8 cellular contexts compared by ENCODE assay signal in genomic region chr14:59507063-59507751, GRCh38. TPM values are rescaled to one million over a fixed set of nuclear protein-coding genes. Genes with fewer than 3 reads are reported as not detected.
DNase-seq lines count a peak whose midpoint lies in the region; ATAC-seq and TF ChIP-seq lines count a peak whose summit lies in the region.

No MANE protein-coding gene starts in this region.

- H2AK5ac ChIP-seq in H9 (ENCODE audit: insufficient read length, low read length), result no peak overlapping the region

- H3K27me3 Mint-ChIP-seq in H9 (ENCODE audit: low read depth), result no peaks in the 10 kb centered on the region

- no peaks in the 10 kb centered on the region for H4K20me1 ChIP-seq in H9 (ENCODE audit: control insufficient read depth, insufficient read depth, insufficient read length)
- no peaks in the 10 kb centered on the region for H4K20me1 ChIP-seq in MM.1S (ENCODE audit: insufficient read depth, low read length)

- H3K36me3 ChIP-seq in MM.1S (replicated peaks; ENCODE audit: insufficient read depth, low read length) (no peaks in the 10 kb centered on the region), RWPE2 (ENCODE audit: low read depth) (peaks cover 26% of the 10 kb centered on the region), ascending aorta (peaks cover 0 to 14% of the 10 kb centered on the region in 2 donors)

- H2BK20ac ChIP-seq in H9 (ENCODE audit: low read depth, low read length, poor library complexity, severe bottlenecking), result no peak overlapping the region

- no peak overlapping the region for H3K4me3 Mint-ChIP-seq in H9

- no peak overlapping the region for H3T11ph ChIP-seq in H9 (ENCODE audit: low read length)

- no peaks in the 10 kb centered on the region for H3K79me2 ChIP-seq in H9 (ENCODE audit: insufficient read depth, low read length)
- no peaks in the 10 kb centered on the region for H3K79me2 ChIP-seq in MM.1S (ENCODE audit: low read length)

- no peak overlapping the region for H4K91ac ChIP-seq in H9 (ENCODE audit: insufficient read length, low read depth, low read length)

- H3K4me1 Mint-ChIP-seq in H9, result peaks cover 16 to 17% of the 10 kb centered on the region in 2 experiments

- H4K8ac ChIP-seq in H9 (replicated peaks; ENCODE audit: insufficient read length, low read depth, low read length), result no peak overlapping the region

- H3K4ac ChIP-seq in H9 (ENCODE audit: low read depth, low read length), result no peak overlapping the region

- no peak overlapping the region for H3K18ac ChIP-seq in H9 (ENCODE audit: insufficient read length, low read depth, low read length)

- H3F3A ChIP-seq in MM.1S (ENCODE audit: insufficient read depth, low read length), result no peaks in the 10 kb centered on the region

- H3K79me1 ChIP-seq in H9 (ENCODE audit: insufficient read depth, low read depth, low read length, poor library complexity, severe bottlenecking), result no peaks in the 10 kb centered on the region

- H3K9me3 Mint-ChIP-seq in H9, result no peaks in the 10 kb centered on the region; a peak in 1 of 5 replicates

- H2BK12ac ChIP-seq in H9 (ENCODE audit: insufficient read length, low read depth, low read length), result no peak overlapping the region

- no peak overlapping the region for H3K27ac ChIP-seq in H9 (ENCODE audit: insufficient read length, low read depth, low read length)
- H3K27ac ChIP-seq in MM.1S (ENCODE audit: low read length), result no peak overlapping the region
- no peak overlapping the region for H3K27ac ChIP-seq in RWPE2 (ENCODE audit: poor library complexity, severe bottlenecking)
- H3K27ac ChIP-seq in ascending aorta, result no peak overlapping the region

- H3K14ac ChIP-seq in H9 (ENCODE audit: insufficient read depth, low read length), result no peak overlapping the region

- H3K27me3 ChIP-seq in H9 (ENCODE audit: insufficient read depth, low read length), result no peaks in the 10 kb centered on the region
- no peaks in the 10 kb centered on the region for H3K27me3 ChIP-seq in MM.1S (replicated peaks; ENCODE audit: insufficient read depth, low read length)
- H3K27me3 ChIP-seq in RWPE2 (ENCODE audit: insufficient read depth, poor library complexity, severe bottlenecking), result no peaks in the 10 kb centered on the region
- H3K27me3 ChIP-seq in ascending aorta, result no peaks in the 10 kb centered on the region

- peak; percentile 95 for TF ChIP-seq CTCF in H9 (conservative IDR thresholded peaks at IDR 0.05)
- TF ChIP-seq CTCF in MM.1S (IDR thresholded peaks at IDR 0.05; ENCODE audit: low read length), result peak; percentile 71
- TF ChIP-seq CTCF in RWPE2 (IDR thresholded peaks at IDR 0.05; ENCODE audit: poor library complexity, severe bottlenecking), result peak; percentile 83
- peak; percentile 60 to 83 (median 80) for TF ChIP-seq CTCF in ascending aorta (IDR thresholded peaks at IDR 0.05)

- no peak overlapping the region for H2BK120ac ChIP-seq in H9 (ENCODE audit: low read depth, low read length, poor library complexity, severe bottlenecking)

- H3K4me1 ChIP-seq in H9 (ENCODE audit: insufficient read depth, low read length) (no peaks in the 10 kb centered on the region), MM.1S (ENCODE audit: low read length) (no peaks in the 10 kb centered on the region), RWPE2 (ENCODE audit: insufficient read depth, poor library complexity, severe bottlenecking) (no peaks in the 10 kb centered on the region), ascending aorta (no peaks in the 10 kb centered on the region)

- peak; percentile 76 for ATAC-seq in RWPE2 (ENCODE audit: low read depth)

- H3K56ac ChIP-seq in H9 (ENCODE audit: insufficient read length, low read depth, low read length), result no peak overlapping the region

- H3K9ac ChIP-seq in H9 (ENCODE audit: extremely low read depth, insufficient read length, low read length), result no peak overlapping the region
- no peak overlapping the region for H3K9ac ChIP-seq in MM.1S (ENCODE audit: low read length)

- intact Hi-C loops in ascending aorta (cut with DNase I), result loop anchor here (2.0 to 5.0 kb wide), 2 partner anchors 180 to 390 kb away; no protein-coding TSS in a partner anchor

- H4K5ac ChIP-seq in H9 (ENCODE audit: insufficient read length, low read depth, low read length), result no peak overlapping the region

- H3K23ac ChIP-seq in H9 (ENCODE audit: insufficient read length, low read depth, low read length), result no peak overlapping the region

- no peak overlapping the region for H2AFZ ChIP-seq in H9 (ENCODE audit: low read length)
- no peak overlapping the region for H2AFZ ChIP-seq in MM.1S (ENCODE audit: low read length)

- H3K9me3 ChIP-seq in H9 (ENCODE audit: control insufficient read depth, low read depth, low read length) (no peaks in the 10 kb centered on the region), MM.1S (replicated peaks; ENCODE audit: insufficient read depth, low read length) (no peaks in the 10 kb centered on the region), RWPE2 (ENCODE audit: severe bottlenecking) (no peaks in the 10 kb centered on the region), ascending aorta (no peaks in the 10 kb centered on the region)

- H2BK15ac ChIP-seq in H9 (ENCODE audit: low read depth, low read length), result no peak overlapping the region

- H3K4me3 ChIP-seq in MM.1S (ENCODE audit: low read length), result no peak overlapping the region
- no peak overlapping the region for H3K4me3 ChIP-seq in RWPE2 (ENCODE audit: severe bottlenecking)
- H3K4me3 ChIP-seq in ascending aorta, result no peak overlapping the region

- H3K27ac Mint-ChIP-seq in H9, result peak overlapping the region in 2 of 3 experiments; percentile 34 to 66; a peak in 1 of 7 replicates

- no peaks in the 10 kb centered on the region for H3K23me2 ChIP-seq in H9 (ENCODE audit: insufficient read length, low read depth, low read length, poor library complexity, severe bottlenecking)

- peaks cover 0 to 3% (median 0%) of the 10 kb centered on the region in 3 experiments; a peak in 3 of 7 replicates for H3K36me3 Mint-ChIP-seq in H9 (ENCODE audit: insufficient read depth in 1 of 3, low read depth in 3 of 3)

- no peaks in the 10 kb centered on the region for H3K9me2 ChIP-seq in MM.1S (replicated peaks; ENCODE audit: insufficient read depth, low read length)

- DNase-seq in NCI-H1417 (lab: John Stamatoyannopoulos, UW) (peak; percentile 7 to 81 (median 45)), NCI-H1417 treated with DMSO at 0.1 percent for 48 hours (lab: John Stamatoyannopoulos, UW) (no peak), H9 (peak; percentile 88), MM.1S (peak; percentile 34), RWPE2 (ENCODE audit: low spot score) (no peak), ascending aorta (ENCODE audit: low spot score in 2 of 2) (peak in 1 of 2 donors; percentile 69), iPS-NIHi7 (ENCODE audit: extremely low spot score) (peak; percentile 88)
- peak; percentile 12 to 16 for DNase-seq in stimulated activated CD4-positive, alpha-beta T cell treated with anti-CD3 and anti-CD28 coated beads, Interleukin-1b, Interleukin-23, amount 100 ng/mL, for 4 hours (ENCODE audit: low read depth in 2 of 2)

- H3K4me2 ChIP-seq in H9 (ENCODE audit: insufficient read depth, insufficient read length, low read length) (no peak overlapping the region), MM.1S (ENCODE audit: low read depth, low read length) (no peak overlapping the region)

- H2BK5ac ChIP-seq in H9 (ENCODE audit: insufficient read length, low read length), result no peak overlapping the region

RNA-seq across cellular contexts. Expression of gene JKAMP, which starts 22.9 kb away (rescaled TPM):
- total RNA-seq in H9 (2021) (32.5 and 33.8 TPM in 2 replicates), ascending aorta (28.2 TPM)

RNA-seq across cellular contexts. Expression of gene L3HYPDH, which starts 23.0 kb away (rescaled TPM):
- total RNA-seq in H9 (2021), result 13.5 and 15.7 TPM in 2 replicates
- total RNA-seq in ascending aorta, result 35.0 TPM

RNA-seq across cellular contexts. Expression of gene GPR135, which starts 42.0 kb away (rescaled TPM):
- total RNA-seq in H9 (2021) (1.8 and 1.9 TPM in 2 replicates), ascending aorta (4.7 TPM)

Comparison
In these comparisons a context has a peak if more than half of its experiments do, and no peak if none do; other contexts are left out.
1. DNase-seq: peak in NCI-H1417 (3 of 3), H9 (single experiment), MM.1S (single experiment), iPS-NIHi7 (single experiment) and stimulated activated CD4-positive, alpha-beta T cell treated with anti-CD3 and anti-CD28 coated beads, Interleukin-1b, Interleukin-23, amount 100 ng/mL, for 4 hours (2 of 2); none in NCI-H1417 treated with DMSO at 0.1 percent for 48 hours (single experiment) and RWPE2 (single experiment).
2. Peak in every context shown above with its lines, with median percentiles within 50 percentile points of each other: CTCF ChIP-seq.